ENCODE assay signal across 1 cellular context in genomic region chr10:75203724-75204123, GRCh38.
A peak's percentile ranks its signal among the peaks of the same experiment; 100 is the strongest.
TF ChIP-seq lines count a peak whose summit lies in the region.

No MANE protein-coding gene starts in this region.

TF ChIP-seq in H1, 55 proteins besides CTCF, POLR2A, EP300 and RAD21:
- TF ChIP-seq MAX (IDR thresholded peaks at IDR 0.05), result peak; percentile 52; the same call in 1 of the 2 replicates
- TF ChIP-seq RFX5 (IDR thresholded peaks at IDR 0.05; ENCODE audit: borderline replicate concordance, low read depth, low read length), result no peak
